ENCODE assay signal across 20 cellular contexts in the genomic region with DNA sequence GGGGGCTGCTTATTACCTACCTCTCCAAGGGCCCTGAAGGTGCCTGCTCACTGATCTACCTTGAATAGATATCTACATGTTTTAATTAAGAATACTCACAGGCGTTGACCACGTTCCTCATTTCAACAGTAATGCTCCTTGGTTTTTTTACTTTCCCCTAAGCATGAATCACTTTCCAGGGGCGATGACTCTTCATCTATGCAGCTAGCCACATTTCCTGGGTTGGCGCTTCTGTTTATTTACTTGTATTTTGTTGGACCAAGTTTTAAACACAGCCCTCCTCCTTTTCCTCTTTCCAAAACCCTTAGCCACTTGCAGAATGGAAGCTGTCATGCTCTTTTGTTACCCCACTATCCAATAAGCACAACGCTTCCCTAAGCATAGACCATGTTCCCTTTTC. TPM values are rescaled to one million over a fixed set of nuclear protein-coding genes. Genes with fewer than 3 reads are reported as not detected.
DNase-seq lines count a peak whose midpoint lies in the region; ATAC-seq and TF ChIP-seq lines count a peak whose summit lies in the region.
"Had no signal": no experiment of that assay in that cellular context is flagged by ENCODE, and none has a peak within 500 bp of the region (broad histone marks: within the 10 kb centered on the region; RNA-seq: fewer than 3 reads in every experiment).

No MANE protein-coding gene starts in this region.

- ATAC-seq in HG02970 (IDR thresholded peaks at IDR 0.05; ENCODE audit: low FRiP score, unreplicated experiment): no peak
- no peak for ATAC-seq in T-helper 17 cell
- ATAC-seq: gastrocnemius medialis, HepG2 had no signal

- in situ Hi-C loops in mammary epithelial cell (cut with MboI; ENCODE audit: low sequenced_read_pairs in 2 of 2): no loop called here

- DNase-seq in AG09319 (ENCODE audit: extremely low read depth, low read depth): peak; percentile 11
- DNase-seq in LHCN-M2 (ENCODE audit: low read depth): peak; percentile 75
- DNase-seq in mammary epithelial cell: peak; percentile 57
- DNase-seq in kidney glomerular epithelial cell (lab: John Stamatoyannopoulos, UW): peak; percentile 6
- no peak for DNase-seq in epidermal melanocyte (ENCODE audit: insufficient read length, low spot score)
- no peak for DNase-seq in T-helper 17 cell
- DNase-seq in GDM1 (lab: John Stamatoyannopoulos, UW): no peak
- DNase-seq: activated B cell treated with CpG ODN at 0.5 μM for 24 hours; activated naive CD4-positive, alpha-beta T cell treated with anti-CD3 and anti-CD28 coated beads, Interleukin-2, amount 10 ng/mL, durations not matched to agents 7 days and 5 days; DND-41; gastrocnemius medialis; immature natural killer cell; midbrain; NCI-H1436; NCI-H345 had no signal

- H3K4me1 Mint-ChIP-seq in T-helper 17 cell: no peaks in the 10 kb centered on the region
- H3K4me1 Mint-ChIP-seq: activated B cell treated with CpG ODN at 0.5 μM for 24 hours; activated naive CD4-positive, alpha-beta T cell treated with anti-CD3 and anti-CD28 coated beads, Interleukin-2, amount 10 ng/mL, durations not matched to agents 7 days and 5 days; immature natural killer cell had no signal

- H3K4me3 ChIP-seq in mammary epithelial cell (replicated peaks in 1 of 3; ENCODE audit: insufficient read depth in 1 of 3, low read depth in 2 of 3, low read length in 3 of 3): no peak overlapping the region
- H3K4me3 ChIP-seq: BLaER1 treated with 17β-estradiol and CSF1 and Interleukin-3, amounts not matched to agents 10 nM and 100 nM; gastrocnemius medialis; thoracic aorta had no signal

- peak overlapping the region; percentile 21 for H2AFZ ChIP-seq in mammary epithelial cell (ENCODE audit: low read depth, low read length)

- no peak overlapping the region for H3K27ac Mint-ChIP-seq in T-helper 17 cell
- H3K27ac Mint-ChIP-seq: activated B cell treated with CpG ODN at 0.5 μM for 24 hours; activated naive CD4-positive, alpha-beta T cell treated with anti-CD3 and anti-CD28 coated beads, Interleukin-2, amount 10 ng/mL, durations not matched to agents 7 days and 5 days; immature natural killer cell had no signal

- no peaks in the 10 kb centered on the region for H3K79me2 ChIP-seq in mammary epithelial cell (ENCODE audit: insufficient read depth, low read length)

- WGBS in mammary epithelial cell (ENCODE audit: low coverage, missing lambda C conversion rate): 30% methylated on average over 5 of the region's 5 CpGs

- H3K36me3 Mint-ChIP-seq in T-helper 17 cell (ENCODE audit: low read depth): peaks cover 6% of the 10 kb centered on the region
- H3K36me3 Mint-ChIP-seq: activated naive CD4-positive, alpha-beta T cell treated with anti-CD3 and anti-CD28 coated beads, Interleukin-2, amount 10 ng/mL, durations not matched to agents 7 days and 5 days had no signal

- no peaks in the 10 kb centered on the region for H4K20me1 ChIP-seq in mammary epithelial cell (ENCODE audit: insufficient read depth, low read length)
- H4K20me1 ChIP-seq: BLaER1 treated with 17β-estradiol and CSF1 and Interleukin-3, amounts not matched to agents 10 nM and 100 nM had no signal

- H3K4me1 ChIP-seq in mammary epithelial cell (ENCODE audit: insufficient read depth, low read length): peaks cover 8% of the 10 kb centered on the region
- H3K4me1 ChIP-seq: gastrocnemius medialis had no signal

- no peaks in the 10 kb centered on the region for H3K27me3 ChIP-seq in mammary epithelial cell (ENCODE audit: insufficient read depth, low read length)
- H3K27me3 ChIP-seq: BLaER1 treated with 17β-estradiol and CSF1 and Interleukin-3, amounts not matched to agents 10 nM and 100 nM; gastrocnemius medialis had no signal

- no peak overlapping the region for H3K9ac ChIP-seq in mammary epithelial cell (ENCODE audit: insufficient read depth, low read length)
- H3K9ac ChIP-seq: BLaER1 treated with 17β-estradiol and CSF1 and Interleukin-3, amounts not matched to agents 10 nM and 100 nM had no signal

- CTCF ChIA-PET in mammary epithelial cell (lab: Charles Lee; ENCODE audit: low non-redundant PET): no interaction called here

- H3K27ac ChIP-seq in mammary epithelial cell (ENCODE audit: insufficient read depth, low read depth, low read length): no peak overlapping the region
- H3K27ac ChIP-seq: BLaER1 treated with 17β-estradiol and CSF1 and Interleukin-3, amounts not matched to agents 10 nM and 100 nM; gastrocnemius medialis; thoracic aorta had no signal

- H3K4me3 Mint-ChIP-seq in T-helper 17 cell: no peak overlapping the region
- H3K4me3 Mint-ChIP-seq: activated B cell treated with CpG ODN at 0.5 μM for 24 hours; activated naive CD4-positive, alpha-beta T cell treated with anti-CD3 and anti-CD28 coated beads, Interleukin-2, amount 10 ng/mL, durations not matched to agents 7 days and 5 days; immature natural killer cell had no signal

- H3K36me3 ChIP-seq in mammary epithelial cell (ENCODE audit: insufficient read depth, low read length): no peaks in the 10 kb centered on the region
- H3K36me3 ChIP-seq: BLaER1 treated with 17β-estradiol and CSF1 and Interleukin-3, amounts not matched to agents 10 nM and 100 nM; gastrocnemius medialis; thoracic aorta had no signal

- no TSS peak for BruUV-seq in mammary epithelial cell (replicated peaks; lab: Mats Ljungman, UMichigan)

- H3K4me2 ChIP-seq in mammary epithelial cell (ENCODE audit: insufficient read depth, low read depth, low read length): peak overlapping the region; percentile 55

- dilution Hi-C loops in mammary epithelial cell (cut with HindIII; ENCODE audit: low sequenced_read_pairs): no loop called here

- intact Hi-C loops in mammary epithelial cell (cut with micrococcal nuclease): no loop called here

- peaks cover 8% of the 10 kb centered on the region for H3K27me3 Mint-ChIP-seq in T-helper 17 cell
- H3K27me3 Mint-ChIP-seq: activated naive CD4-positive, alpha-beta T cell treated with anti-CD3 and anti-CD28 coated beads, Interleukin-2, amount 10 ng/mL, durations not matched to agents 7 days and 5 days had no signal

- no peaks in the 10 kb centered on the region for H3K9me3 ChIP-seq in mammary epithelial cell (replicated peaks; ENCODE audit: insufficient read depth, low read length)
- H3K9me3 ChIP-seq in T-helper 17 cell (ENCODE audit: control insufficient read depth, low read length, poor library complexity, severe bottlenecking): no peaks in the 10 kb centered on the region
- H3K9me3 ChIP-seq: gastrocnemius medialis, thoracic aorta had no signal

- no peak for TF ChIP-seq CTCF in AG09319 (IDR thresholded peaks at IDR 0.05; ENCODE audit: low read depth, low read length)
- TF ChIP-seq CTCF in mammary epithelial cell (conservative IDR thresholded peaks at IDR 0.05 in 1 of 2, IDR thresholded peaks at IDR 0.05 in 1 of 2; ENCODE audit: extremely low read depth in 1 of 2, insufficient read depth in 1 of 2, low read depth in 1 of 2, low read length in 2 of 2): no peak

RNA-seq across cellular contexts. Expression of a gene that starts 50.8 kb away (rescaled TPM):
- not detected in 2 replicates for total RNA-seq in LHCN-M2 (2014; rRNA removed)
- polyA plus RNA-seq in LHCN-M2 (2012): not detected
- total RNA-seq in mammary epithelial cell: not detected
- not detected for polyA plus RNA-seq in mammary epithelial cell
- not detected for polyA minus RNA-seq in mammary epithelial cell
- total RNA-seq in T-helper 17 cell: not detected
- total RNA-seq: activated B cell treated with CpG ODN at 0.5 μM for 24 hours, gastrocnemius medialis, HepG2, omental fat pad, thoracic aorta had no signal
- polyA plus RNA-seq: HepG2, immature natural killer cell had no signal

Comparison
In these comparisons a context has a peak if more than half of its experiments do, and no peak if none do; other contexts are left out.
1. DNase-seq: peak in AG09319 (single experiment), LHCN-M2 (single experiment), mammary epithelial cell (single experiment) and kidney glomerular epithelial cell (single experiment); none in epidermal melanocyte (single experiment), T-helper 17 cell (0 of 3) and GDM1 (single experiment).